ENCODE assay signal across 9 cellular contexts in genomic region chr12:6751767-6752166, GRCh38. TPM values are rescaled to one million over a fixed set of nuclear protein-coding genes. Genes with fewer than 3 reads are reported as not detected.
A peak's percentile ranks its signal among the peaks of the same experiment; 100 is the strongest.
DNase-seq lines count a peak whose midpoint lies in the region; TF ChIP-seq lines count a peak whose summit lies in the region.
"Had no signal": no experiment of that assay in that cellular context is flagged by ENCODE, and none has a peak within 500 bp of the region (broad histone marks: within the 10 kb centered on the region; RNA-seq: fewer than 3 reads in every experiment).

No MANE protein-coding gene starts in this region.

- peak overlapping the region; percentile 95 for H3K9ac ChIP-seq in BLaER1
- peak overlapping the region; percentile 97 for H3K9ac ChIP-seq in Loucy (ENCODE audit: low read depth, low read length, poor library complexity, severe bottlenecking)
- peak overlapping the region; percentile 97 to 98 for H3K9ac ChIP-seq in colonic mucosa (ENCODE audit: low read depth in 2 of 2, low read length in 2 of 2)

- H3K4me3 ChIP-seq in BLaER1, result peak overlapping the region; percentile 92
- peak overlapping the region; percentile 87 for H3K4me3 ChIP-seq in Loucy (ENCODE audit: low read length, poor library complexity, severe bottlenecking)
- peak overlapping the region; percentile 84 for H3K4me3 ChIP-seq in colonic mucosa

- no peak overlapping the region for H2AFZ ChIP-seq in Loucy (ENCODE audit: low read length)

- peaks cover 51% of the 10 kb centered on the region for H3K36me3 Mint-ChIP-seq in nephron (ENCODE audit: low read depth)

- H3K9me3 Mint-ChIP-seq in nephron, result no peaks in the 10 kb centered on the region

- H3K4me3 Mint-ChIP-seq in nephron, result peak overlapping the region; percentile 96 to 99 (median 98)

- H3K27me3 ChIP-seq in BLaER1 (no peaks in the 10 kb centered on the region), Loucy (ENCODE audit: insufficient read depth, low read length, poor library complexity, severe bottlenecking) (peaks cover 3% of the 10 kb centered on the region), colonic mucosa (no peaks in the 10 kb centered on the region)

- peaks cover 53% of the 10 kb centered on the region for H3K36me3 ChIP-seq in BLaER1
- H3K36me3 ChIP-seq in Loucy (ENCODE audit: insufficient read depth, low read length), result peaks cover 31% of the 10 kb centered on the region; the same call in 1 of the 2 replicates
- H3K36me3 ChIP-seq in colonic mucosa, result peaks cover 23% of the 10 kb centered on the region

- peaks cover 32% of the 10 kb centered on the region; the same call in 1 of the 2 replicates for H4K20me1 ChIP-seq in BLaER1
- peaks cover 13% of the 10 kb centered on the region for H4K20me1 ChIP-seq in Loucy (ENCODE audit: insufficient read depth, low read length, poor library complexity, severe bottlenecking)

- H3K4me1 Mint-ChIP-seq in nephron, result peaks cover 26% of the 10 kb centered on the region

- peak overlapping the region; percentile 89 for H3K4me2 ChIP-seq in BLaER1
- peak overlapping the region; percentile 98 for H3K4me2 ChIP-seq in Loucy (ENCODE audit: low read depth, low read length, poor library complexity, severe bottlenecking)

- H3K27ac Mint-ChIP-seq in nephron, result peak overlapping the region; percentile 99

- intact Hi-C loops in colonic mucosa (cut with DNase I), result loop anchor here (2.0 to 5.0 kb wide), 2 partner anchors 27 to 76 kb away; partner anchors contain the start of gene P3H3

- peaks cover 30% of the 10 kb centered on the region for H3K79me2 ChIP-seq in Loucy (ENCODE audit: insufficient read depth, low read length)

- no peaks in the 10 kb centered on the region for H3K9me2 ChIP-seq in Loucy (replicated peaks; ENCODE audit: low read depth, low read length)

- TF ChIP-seq CTCF in Loucy (conservative IDR thresholded peaks at IDR 0.05; ENCODE audit: low read length), result no peak
- TF ChIP-seq CTCF in colonic mucosa (IDR thresholded peaks at IDR 0.05), result no peak
- TF ChIP-seq CTCF in nephron (IDR thresholded peaks at IDR 0.05; ENCODE audit: unreplicated experiment in 3 of 3), result no peak

- no peaks in the 10 kb centered on the region for H3K27me3 Mint-ChIP-seq in nephron (ENCODE audit: low read depth)

- 0 out of 2 replicates have a peak overlapping the region, but pooled peaks have one; percentile 92 for H3K27ac ChIP-seq in BLaER1
- H3K27ac ChIP-seq in colonic mucosa, result peak overlapping the region; percentile 88

- H3K9me3 ChIP-seq in BLaER1 (no peaks in the 10 kb centered on the region), Loucy (ENCODE audit: insufficient read depth, low read depth, low read length) (no peaks in the 10 kb centered on the region), colonic mucosa (no peaks in the 10 kb centered on the region)

- DNase-seq in colonic mucosa (no peak), activated gamma-delta T cell (lab: John Stamatoyannopoulos, UW) (no peak), NCI-H2227 treated with DMSO at 0.1 percent for 48 hours (lab: John Stamatoyannopoulos, UW) (no peak), putamen (ENCODE audit: low spot score) (no peak), epidermal melanocyte (ENCODE audit: insufficient read length, low spot score) (no peak)
- DNase-seq: NCI-H526 treated with DMSO at 0.1 percent for 48 hours had no signal

- no peaks in the 10 kb centered on the region for H3F3A ChIP-seq in Loucy (ENCODE audit: low read depth)

- H3K4me1 ChIP-seq in BLaER1 (peaks cover 31% of the 10 kb centered on the region), Loucy (ENCODE audit: insufficient read depth, low read length, poor library complexity, severe bottlenecking) (peaks cover 26% of the 10 kb centered on the region), colonic mucosa (peaks cover 12% of the 10 kb centered on the region)

RNA-seq across cellular contexts. Expression of gene MLF2, which starts 1.2 kb away (rescaled TPM):
- total RNA-seq in colonic mucosa, result 100 to 1,000 TPM; 199 to 212 TPM

RNA-seq across cellular contexts. Expression of gene PTMS, which starts 14.4 kb away (rescaled TPM):
- total RNA-seq in colonic mucosa, result 100 to 1,000 TPM; 169 to 182 TPM

RNA-seq across cellular contexts. Expression of gene LAG3, which starts 20.6 kb away (rescaled TPM):
- total RNA-seq in colonic mucosa, result 1 to 10 TPM; 1.0 to 1.2 TPM

RNA-seq across cellular contexts. Expression of gene COPS7A, which starts 27.9 kb away (rescaled TPM):
- total RNA-seq in colonic mucosa, result 10 to 100 TPM; 33.3 to 47.6 TPM

RNA-seq across cellular contexts. Expression of gene CD4, which starts 37.6 kb away (rescaled TPM):
- total RNA-seq in colonic mucosa, result 10 to 100 TPM in 1 of 2 donors, 1 to 10 TPM in 1; 6.2 to 13.4 TPM
